ENCODE assay signal across 1 cellular context in the genomic region with DNA sequence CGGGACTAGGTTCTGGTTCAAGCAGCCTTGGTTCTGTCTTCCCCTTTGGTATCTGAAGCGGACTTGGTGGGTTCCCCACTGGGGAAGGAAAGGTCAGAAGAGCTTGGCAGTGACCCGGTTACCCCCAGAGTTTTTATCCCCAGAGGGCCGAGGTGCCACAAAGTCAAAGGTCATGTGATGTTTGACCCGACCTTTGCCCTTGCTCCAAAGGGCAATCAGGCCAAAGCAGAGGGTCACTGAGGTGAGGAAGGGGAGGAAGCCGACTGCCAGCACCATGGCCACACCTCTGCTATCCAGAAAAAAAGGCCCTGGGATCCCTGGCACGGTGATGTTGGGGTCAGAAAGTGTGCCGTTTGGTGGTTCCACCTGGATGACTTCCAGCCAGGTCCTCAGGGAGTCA.
TF ChIP-seq lines count a peak whose summit lies in the region.

No MANE protein-coding gene starts in this region.

TF ChIP-seq in GM12878, 131 proteins besides CTCF, POLR2A, EP300 and RAD21:
- TF ChIP-seq MEF2A (IDR thresholded peaks at IDR 0.05; ENCODE audit: insufficient read depth, low read depth, low read length), result no peak
- TF ChIP-seq SIN3A (IDR thresholded peaks at IDR 0.05; ENCODE audit: low read depth, low read length), result no peak
- TF ChIP-seq SREBF2 (IDR thresholded peaks at IDR 0.05; ENCODE audit: low read length), result no peak
- TF ChIP-seq NR2F1 (conservative IDR thresholded peaks at IDR 0.05), result 0 out of 2 replicates have a peak, but pooled peaks have one; percentile 27
- no peak for TF ChIP-seq BMI1 (IDR thresholded peaks at IDR 0.05; ENCODE audit: borderline replicate concordance)
- TF ChIP-seq CREB1 (IDR thresholded peaks at IDR 0.05; ENCODE audit: low read depth), result no peak
- no peak for TF ChIP-seq BCLAF1 (IDR thresholded peaks at IDR 0.05)
- no peak for TF ChIP-seq MAX (IDR thresholded peaks at IDR 0.05; ENCODE audit: low read depth, low read length)
- TF ChIP-seq NR2C1 (IDR thresholded peaks at IDR 0.05), result 0 out of 2 replicates have a peak, but pooled peaks have one; percentile 16
- no peak for TF ChIP-seq TCF12 (IDR thresholded peaks at IDR 0.05; ENCODE audit: low read depth, low read length)
